ENCODE assay signal across 14 cellular contexts in the genomic region with DNA sequence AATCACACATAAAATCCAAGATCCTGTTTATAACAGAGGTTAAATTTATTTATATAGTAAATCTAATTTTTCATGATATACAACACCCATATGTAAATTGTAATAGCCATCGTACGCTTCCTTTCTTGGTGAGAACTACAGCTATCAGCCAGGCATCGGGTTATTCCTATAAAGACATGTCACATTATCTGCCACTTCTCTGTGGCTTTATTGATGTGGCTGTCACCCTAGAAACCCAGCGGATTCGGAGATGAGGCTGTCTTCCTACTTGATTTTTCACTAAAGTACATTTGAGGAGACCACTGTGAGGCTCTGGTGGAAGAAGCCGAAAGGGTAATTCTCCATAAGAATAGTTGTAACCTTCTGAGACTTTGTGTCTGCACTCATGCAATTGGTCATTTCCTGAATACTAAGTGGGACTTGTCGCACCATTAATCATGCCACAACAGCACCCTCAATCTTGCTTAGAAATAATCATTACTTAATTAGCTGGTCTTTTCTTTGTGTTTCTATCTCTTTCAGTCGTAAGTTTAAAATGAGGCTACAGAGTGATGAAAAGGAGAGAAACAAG.
DNase-seq lines count a peak whose midpoint lies in the region; ATAC-seq and TF ChIP-seq lines count a peak whose summit lies in the region.
"Had no signal": no experiment of that assay in that cellular context is flagged by ENCODE, and none has a peak within 500 bp of the region (broad histone marks: within the 10 kb centered on the region; RNA-seq: fewer than 3 reads in every experiment).

No MANE protein-coding gene starts in this region.

- H3K27ac ChIP-seq in DND-41 (ENCODE audit: low read length) = peak overlapping the region; percentile 55
- H3K27ac ChIP-seq: esophagus muscularis mucosa had no signal

- H3K36me3 ChIP-seq in DND-41 (ENCODE audit: insufficient read depth, low read length) = no peaks in the 10 kb centered on the region
- H3K36me3 ChIP-seq: esophagus muscularis mucosa had no signal

- H3K4me3 Mint-ChIP-seq in WTC11 = no peak overlapping the region
- H3K4me3 Mint-ChIP-seq: activated naive CD8-positive, alpha-beta T cell treated with anti-CD3 and anti-CD28 coated beads for 36 hours had no signal

- CTCF ChIA-PET in WTC11 (lab: Charles Lee) = interaction anchor here (0.6 to 0.8 kb wide), 3 partner anchors 30 to 213 kb away, joined by 3 to 5 read pairs (median 4); no protein-coding TSS in a partner anchor

- peaks cover 42% of the 10 kb centered on the region for H3K4me1 Mint-ChIP-seq in WTC11

- no peaks in the 10 kb centered on the region for H3K9me3 ChIP-seq in DND-41 (ENCODE audit: insufficient read depth, low read length, severe bottlenecking)
- H3K9me3 ChIP-seq: esophagus muscularis mucosa had no signal

- POLR2A ChIA-PET in WTC11 (lab: Charles Lee) = interaction anchor here (0.6 kb wide), 1 partner anchor 500 kb away, joined by 3 read pairs; no protein-coding TSS in a partner anchor

- H3K9ac ChIP-seq in DND-41 (ENCODE audit: low read depth, low read length) = no peak overlapping the region

- no peak overlapping the region for H3K4me3 ChIP-seq in DND-41 (ENCODE audit: low read depth in 1 of 2, low read length in 2 of 2)
- H3K4me3 ChIP-seq: esophagus muscularis mucosa, lung had no signal

- TF ChIP-seq CTCF in DND-41 (IDR thresholded peaks at IDR 0.05; ENCODE audit: borderline replicate concordance, extremely low read depth, low read length, poor library complexity, severe bottlenecking) = no peak
- TF ChIP-seq CTCF in WTC11 (IDR thresholded peaks at IDR 0.05) = no peak

- peak overlapping the region; percentile 71 for H3K27ac Mint-ChIP-seq in WTC11
- H3K27ac Mint-ChIP-seq: activated naive CD8-positive, alpha-beta T cell treated with anti-CD3 and anti-CD28 coated beads for 36 hours had no signal

- no peaks in the 10 kb centered on the region for H3K27me3 Mint-ChIP-seq in WTC11 (ENCODE audit: low read depth)

- peak; percentile 70 for DNase-seq in DND-41
- no peak for DNase-seq in WTC11 (ENCODE audit: low spot score)
- DNase-seq in NCI-H1694 treated with DMSO at 0.1 percent for 48 hours (lab: John Stamatoyannopoulos, UW) = no peak
- no peak for DNase-seq in stimulated activated CD4-positive, alpha-beta T cell treated with anti-CD3 and anti-CD28 coated beads, Interleukin-2, amount 100 ng/mL, for 48 hours
- DNase-seq in SIG-M5 (lab: John Stamatoyannopoulos, UW) = no peak
- no peak for DNase-seq in NCI-H82 treated with DMSO at 0.1 percent for 48 hours (lab: John Stamatoyannopoulos, UW; ENCODE audit: unreplicated experiment)
- DNase-seq: activated naive CD8-positive, alpha-beta T cell treated with anti-CD3 and anti-CD28 coated beads for 36 hours; NCI-H748 treated with DMSO at 0.1 percent for 48 hours; SHP77; stimulated activated CD4-positive, alpha-beta T cell treated with anti-CD3 and anti-CD28 coated beads, Interleukin-15, amount 100 ng/mL, for 24 hours had no signal

- ATAC-seq in DND-41 (ENCODE audit: insufficient read depth, low read depth) (peak; percentile 48), GM19463 (IDR thresholded peaks at IDR 0.05; ENCODE audit: unreplicated experiment) (peak; percentile 70), HG03108 (IDR thresholded peaks at IDR 0.05; ENCODE audit: unreplicated experiment) (peak; percentile 63), WTC11 (peak; percentile 36)

- H3K79me2 ChIP-seq in DND-41 (ENCODE audit: insufficient read depth, low read length) = no peaks in the 10 kb centered on the region

- no peaks in the 10 kb centered on the region for H3K27me3 ChIP-seq in DND-41 (ENCODE audit: insufficient read depth, low read length, poor library complexity)
- H3K27me3 ChIP-seq: esophagus muscularis mucosa had no signal

- H3K36me3 Mint-ChIP-seq in WTC11 = no peaks in the 10 kb centered on the region
- H3K36me3 Mint-ChIP-seq: activated naive CD8-positive, alpha-beta T cell treated with anti-CD3 and anti-CD28 coated beads for 36 hours had no signal

- H3K4me1 ChIP-seq in DND-41 (ENCODE audit: insufficient read depth, low read length) = peaks cover 94% of the 10 kb centered on the region
- H3K4me1 ChIP-seq: esophagus muscularis mucosa had no signal

- no peaks in the 10 kb centered on the region for H3K9me3 Mint-ChIP-seq in WTC11
- H3K9me3 Mint-ChIP-seq: activated naive CD8-positive, alpha-beta T cell treated with anti-CD3 and anti-CD28 coated beads for 36 hours had no signal

- no peaks in the 10 kb centered on the region for H4K20me1 ChIP-seq in DND-41 (ENCODE audit: insufficient read depth, low read length)

- H3K4me2 ChIP-seq in DND-41 (ENCODE audit: insufficient read depth, low read length) = peak overlapping the region; percentile 40; the same call in 1 of the 2 replicates

- H2AFZ ChIP-seq in DND-41 (ENCODE audit: low read depth, low read length) = peak overlapping the region; percentile 15

TF ChIP-seq in WTC11, 78 proteins besides CTCF, POLR2A, EP300 and RAD21:
- TF ChIP-seq, protein P1, sequence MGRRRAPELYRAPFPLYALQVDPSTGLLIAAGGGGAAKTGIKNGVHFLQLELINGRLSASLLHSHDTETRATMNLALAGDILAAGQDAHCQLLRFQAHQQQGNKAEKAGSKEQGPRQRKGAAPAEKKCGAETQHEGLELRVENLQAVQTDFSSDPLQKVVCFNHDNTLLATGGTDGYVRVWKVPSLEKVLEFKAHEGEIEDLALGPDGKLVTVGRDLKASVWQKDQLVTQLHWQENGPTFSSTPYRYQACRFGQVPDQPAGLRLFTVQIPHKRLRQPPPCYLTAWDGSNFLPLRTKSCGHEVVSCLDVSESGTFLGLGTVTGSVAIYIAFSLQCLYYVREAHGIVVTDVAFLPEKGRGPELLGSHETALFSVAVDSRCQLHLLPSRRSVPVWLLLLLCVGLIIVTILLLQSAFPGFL (CRISPR knock-in tag; IDR thresholded peaks at IDR 0.05; ENCODE audit: borderline replicate concordance) = no peak
- TF ChIP-seq HMGA2 (CRISPR knock-in tag; IDR thresholded peaks at IDR 0.05) (no peak), SMAD3 (CRISPR knock-in tag; IDR thresholded peaks at IDR 0.05; ENCODE audit: borderline replicate concordance) (no peak), ZNF263 (CRISPR knock-in tag; IDR thresholded peaks at IDR 0.05; ENCODE audit: low read depth) (no peak), MXD4 (CRISPR knock-in tag; IDR thresholded peaks at IDR 0.05; ENCODE audit: borderline replicate concordance) (no peak), FOXP1 (CRISPR knock-in tag; IDR thresholded peaks at IDR 0.05; ENCODE audit: borderline replicate concordance) (no peak), GRHL2 (CRISPR knock-in tag; IDR thresholded peaks at IDR 0.05; ENCODE audit: insufficient replicate concordance, severe bottlenecking) (no peak), CBFB (CRISPR knock-in tag; IDR thresholded peaks at IDR 0.05; ENCODE audit: low read depth) (no peak)
- TF ChIP-seq, protein P2, sequence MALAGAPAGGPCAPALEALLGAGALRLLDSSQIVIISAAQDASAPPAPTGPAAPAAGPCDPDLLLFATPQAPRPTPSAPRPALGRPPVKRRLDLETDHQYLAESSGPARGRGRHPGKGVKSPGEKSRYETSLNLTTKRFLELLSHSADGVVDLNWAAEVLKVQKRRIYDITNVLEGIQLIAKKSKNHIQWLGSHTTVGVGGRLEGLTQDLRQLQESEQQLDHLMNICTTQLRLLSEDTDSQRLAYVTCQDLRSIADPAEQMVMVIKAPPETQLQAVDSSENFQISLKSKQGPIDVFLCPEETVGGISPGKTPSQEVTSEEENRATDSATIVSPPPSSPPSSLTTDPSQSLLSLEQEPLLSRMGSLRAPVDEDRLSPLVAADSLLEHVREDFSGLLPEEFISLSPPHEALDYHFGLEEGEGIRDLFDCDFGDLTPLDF (CRISPR knock-in tag; IDR thresholded peaks at IDR 0.05) = no peak
- TF ChIP-seq, protein P3, sequence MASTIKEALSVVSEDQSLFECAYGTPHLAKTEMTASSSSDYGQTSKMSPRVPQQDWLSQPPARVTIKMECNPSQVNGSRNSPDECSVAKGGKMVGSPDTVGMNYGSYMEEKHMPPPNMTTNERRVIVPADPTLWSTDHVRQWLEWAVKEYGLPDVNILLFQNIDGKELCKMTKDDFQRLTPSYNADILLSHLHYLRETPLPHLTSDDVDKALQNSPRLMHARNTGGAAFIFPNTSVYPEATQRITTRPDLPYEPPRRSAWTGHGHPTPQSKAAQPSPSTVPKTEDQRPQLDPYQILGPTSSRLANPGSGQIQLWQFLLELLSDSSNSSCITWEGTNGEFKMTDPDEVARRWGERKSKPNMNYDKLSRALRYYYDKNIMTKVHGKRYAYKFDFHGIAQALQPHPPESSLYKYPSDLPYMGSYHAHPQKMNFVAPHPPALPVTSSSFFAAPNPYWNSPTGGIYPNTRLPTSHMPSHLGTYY (CRISPR knock-in tag; IDR thresholded peaks at IDR 0.05) = no peak
- TF ChIP-seq, protein P4, sequence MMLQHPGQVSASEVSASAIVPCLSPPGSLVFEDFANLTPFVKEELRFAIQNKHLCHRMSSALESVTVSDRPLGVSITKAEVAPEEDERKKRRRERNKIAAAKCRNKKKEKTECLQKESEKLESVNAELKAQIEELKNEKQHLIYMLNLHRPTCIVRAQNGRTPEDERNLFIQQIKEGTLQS (CRISPR knock-in tag; conservative IDR thresholded peaks at IDR 0.05) = no peak
- TF ChIP-seq, protein P5, sequence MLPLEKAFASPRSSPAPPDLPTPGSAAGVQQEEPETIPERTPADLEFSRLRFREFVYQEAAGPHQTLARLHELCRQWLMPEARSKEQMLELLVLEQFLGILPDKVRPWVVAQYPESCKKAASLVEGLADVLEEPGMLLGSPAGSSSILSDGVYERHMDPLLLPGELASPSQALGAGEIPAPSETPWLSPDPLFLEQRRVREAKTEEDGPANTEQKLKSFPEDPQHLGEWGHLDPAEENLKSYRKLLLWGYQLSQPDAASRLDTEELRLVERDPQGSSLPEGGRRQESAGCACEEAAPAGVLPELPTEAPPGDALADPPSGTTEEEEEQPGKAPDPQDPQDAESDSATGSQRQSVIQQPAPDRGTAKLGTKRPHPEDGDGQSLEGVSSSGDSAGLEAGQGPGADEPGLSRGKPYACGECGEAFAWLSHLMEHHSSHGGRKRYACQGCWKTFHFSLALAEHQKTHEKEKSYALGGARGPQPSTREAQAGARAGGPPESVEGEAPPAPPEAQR (CRISPR knock-in tag; IDR thresholded peaks at IDR 0.05) = no peak
